ENCODE assay signal across 8 cellular contexts in the genomic region with DNA sequence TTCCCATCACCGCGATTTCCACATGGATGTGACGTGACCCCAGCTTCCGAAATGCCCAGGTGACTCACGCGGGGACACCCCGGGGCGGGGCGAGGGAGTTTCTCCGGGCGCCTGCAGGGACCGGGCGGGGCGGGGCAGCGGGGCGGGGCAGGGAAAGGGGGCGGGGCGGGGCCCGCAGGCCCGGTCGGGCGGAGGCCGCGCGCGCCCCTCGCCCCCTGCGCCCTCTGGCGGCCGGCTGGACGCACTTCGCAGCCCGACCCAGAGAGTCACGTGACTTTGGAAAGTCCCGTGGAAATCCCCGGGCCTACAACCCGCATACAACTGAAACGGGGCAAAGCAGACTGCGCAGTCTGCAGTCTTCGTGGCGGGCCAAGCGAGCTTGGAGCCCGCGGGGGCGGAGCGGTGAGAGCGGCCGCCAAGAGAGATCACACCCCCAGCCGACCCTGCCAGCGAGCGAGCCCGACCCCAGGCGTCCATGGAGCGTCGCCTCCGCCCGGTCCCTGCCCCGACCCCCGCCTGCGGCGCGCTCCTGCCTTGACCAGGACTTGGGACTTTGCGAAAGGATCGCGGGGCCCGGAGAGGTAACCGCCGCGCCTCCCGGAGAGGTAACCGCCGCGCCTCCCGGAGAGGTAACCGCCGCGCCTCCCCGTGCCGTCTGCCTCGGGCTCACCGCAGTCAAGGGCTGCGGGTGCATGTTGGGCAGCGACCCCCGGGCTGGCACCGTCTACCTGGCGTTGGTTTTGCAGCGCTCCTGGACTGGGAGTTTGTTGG. TPM values are rescaled to one million over a fixed set of nuclear protein-coding genes. Genes with fewer than 3 reads are reported as not detected.
A peak's percentile ranks its signal among the peaks of the same experiment; 100 is the strongest.
DNase-seq lines count a peak whose midpoint lies in the region; ATAC-seq and TF ChIP-seq lines count a peak whose summit lies in the region.

A gene (plus strand): TSS at position 346 of the 771 bp plus-strand sequence. CDS start 3,969 bp downstream, outside the sequence.

- peak within 1 kb of the TSS; percentile 96 to 98 for H3K27ac Mint-ChIP-seq in natural killer cell

- H3K36me3 ChIP-seq in DOHH2 (ENCODE audit: control insufficient read depth, low read length) (peaks cover 7% of the 10 kb centered on the region), fibroblast of lung (ENCODE audit: control insufficient read depth, insufficient read depth, low read length) (no peaks in the 10 kb centered on the region)

- H3K4me1 ChIP-seq in DOHH2 (ENCODE audit: control insufficient read depth, low read length) = peaks cover 48% of the 10 kb centered on the region
- peaks cover 8% of the 10 kb centered on the region for H3K4me1 ChIP-seq in fibroblast of lung (ENCODE audit: control insufficient read depth, extremely low read depth, insufficient read depth, low read length)

- TF ChIP-seq CTCF in DOHH2 (IDR thresholded peaks at IDR 0.05; ENCODE audit: low read depth, low read length, poor library complexity, severe bottlenecking) (peak; percentile 52), fibroblast of lung (conservative IDR thresholded peaks at IDR 0.05 in 1 of 2, IDR thresholded peaks at IDR 0.05 in 1 of 2; ENCODE audit: low read depth in 1 of 2, low read length in 2 of 2) (peak; percentile 46 to 53), natural killer cell (IDR thresholded peaks at IDR 0.05) (peak; percentile 78)

- H4K20me1 ChIP-seq in DOHH2 (ENCODE audit: control insufficient read depth, insufficient read depth, low read depth, low read length) (no peaks in the 10 kb centered on the region), fibroblast of lung (ENCODE audit: control insufficient read depth, extremely low read depth, insufficient read depth, low read length) (no peaks in the 10 kb centered on the region)

- H3K4me2 ChIP-seq in DOHH2 (ENCODE audit: low read length) (peak within 1 kb of the TSS; percentile 92), fibroblast of lung (ENCODE audit: extremely low read depth, insufficient read depth, low read length) (peak within 1 kb of the TSS; percentile 91)

- no peaks in the 10 kb centered on the region; the same call in 1 of the 2 replicates for H3F3A ChIP-seq in DOHH2 (ENCODE audit: control insufficient read depth, insufficient read depth)

- 0 out of 2 replicates have a peak, but pooled peaks cover 3% of the 10 kb centered on the region for H3K79me2 ChIP-seq in DOHH2 (ENCODE audit: control insufficient read depth, low read length)
- H3K79me2 ChIP-seq in fibroblast of lung (ENCODE audit: control insufficient read depth, insufficient read depth, low read length) = peaks cover 47% of the 10 kb centered on the region

- H3K9me3 ChIP-seq in DOHH2 (ENCODE audit: control insufficient read depth, insufficient read depth, low read length) (no peaks in the 10 kb centered on the region), fibroblast of lung (ENCODE audit: control insufficient read depth, insufficient read depth, low read depth, low read length) (no peaks in the 10 kb centered on the region)

- H3K4me1 Mint-ChIP-seq in natural killer cell = peaks cover 53 to 61% of the 10 kb centered on the region in 2 donors

- peak; percentile 67 for ATAC-seq in GM21717 (IDR thresholded peaks at IDR 0.05; ENCODE audit: unreplicated experiment)
- peak; percentile 76 to 93 (median 80) for ATAC-seq in natural killer cell

- H3K27me3 ChIP-seq in DOHH2 (ENCODE audit: control insufficient read depth, low read length) (peaks cover 8% of the 10 kb centered on the region; the same call in 1 of the 2 replicates), fibroblast of lung (ENCODE audit: control insufficient read depth, insufficient read depth, low read length) (no peaks in the 10 kb centered on the region)

- H3K9me3 Mint-ChIP-seq in natural killer cell = no peaks in the 10 kb centered on the region

- intact Hi-C loops in natural killer cell (cut with micrococcal nuclease) = loop anchor here (1.0 to 5.0 kb wide), 5 partner anchors 43 to 240 kb away; a partner anchor contains a TSS

- peak within 1 kb of the TSS; percentile 98 for H3K4me3 Mint-ChIP-seq in natural killer cell

- peaks cover 15% of the 10 kb centered on the region for H3K36me3 Mint-ChIP-seq in natural killer cell

- no peaks in the 10 kb centered on the region for H3K27me3 Mint-ChIP-seq in natural killer cell (ENCODE audit: low read depth in 2 of 2)

- no peaks in the 10 kb centered on the region for H3K9me2 ChIP-seq in DOHH2 (replicated peaks; ENCODE audit: control insufficient read depth, low read length)

- peak within 1 kb of the TSS; percentile 57 for H2AFZ ChIP-seq in fibroblast of lung (ENCODE audit: low read length)

- H3K27ac ChIP-seq in DOHH2 (ENCODE audit: low read depth, low read length) (peak within 1 kb of the TSS; percentile 49), fibroblast of lung (ENCODE audit: insufficient read depth, low read length) (peak within 1 kb of the TSS; percentile 81)

- peak; percentile 91 for DNase-seq in Jurkat, Clone E6-1 (ENCODE audit: low read depth, low spot score)
- DNase-seq in RKO (ENCODE audit: low spot score) (peak; percentile 92), activated T-helper 1 cell treated with Interleukin-2 at 50 U/mL for 16 hours (ENCODE audit: low read depth) (peak; percentile 93), fibroblast of lung (ENCODE audit: low read depth in 2 of 2) (peak; percentile 91 to 93), natural killer cell (peak; percentile 94)
- peak; percentile 93 to 99 (median 96) for DNase-seq in stimulated activated naive CD4-positive, alpha-beta T cell (lab: John Stamatoyannopoulos, UW)

- H3K9ac ChIP-seq in fibroblast of lung (ENCODE audit: insufficient read depth, low read length) = peak within 1 kb of the TSS; percentile 78

- H3K4me3 ChIP-seq in DOHH2 (ENCODE audit: low read length) (peak within 1 kb of the TSS; percentile 80), fibroblast of lung (replicated peaks in 1 of 4; ENCODE audit: control extremely low read depth in 1 of 4, insufficient read depth in 1 of 4, low read depth in 3 of 4, low read length in 4 of 4) (peak within 1 kb of the TSS; percentile 65 to 92 (median 86))
- peak within 1 kb of the TSS; percentile 89 for H3K4me3 ChIP-seq in Jurkat, Clone E6-1 (ENCODE audit: low read length)

RNA-seq across cellular contexts. Expression of the gene that starts here (rescaled TPM):
- 31.0 TPM for polyA plus RNA-seq in Jurkat, Clone E6-1 (2012; ENCODE audit: insufficient read depth, insufficient read length)
- total RNA-seq in fibroblast of lung (3.9 and 7.8 TPM in 2 replicates), natural killer cell (1,000 to 10,000 TPM; 1,163 to 1,298 (median 1,241) TPM)
- polyA plus RNA-seq in fibroblast of lung = 10.8 and 23.5 TPM in 2 replicates
- polyA plus RNA-seq in fibroblast of lung (2012) = 6.0 and 11.2 TPM in 2 replicates
- polyA minus RNA-seq in fibroblast of lung (ENCODE audit: low replicate concordance) = 6.8 and 9.6 TPM in 2 replicates

Comparison
In these comparisons a context has a peak if more than half of its experiments do, and no peak if none do; other contexts are left out.
1. Peak in every context shown above with its lines: DNase-seq, ATAC-seq, H3K4me3 ChIP-seq and H3K27ac ChIP-seq.
2. RNA of the gene that starts here (total RNA-seq): 1,163 to 1,298 TPM in natural killer cell; 3.9 to 7.8 TPM in fibroblast of lung; every median in the first group is over 100 times any median in the second.